Comparison of ENCODE assay signal across 28 cellular contexts in genomic region chr18:55102958-55103456, GRCh38.
"Had no signal": no experiment of that assay in that cellular context is flagged by ENCODE, and none has a peak within 500 bp of the region (broad histone marks: within the 10 kb centered on the region; RNA-seq: fewer than 3 reads in every experiment).

No MANE protein-coding gene starts in this region.

- H3K9me3 Mint-ChIP-seq: activated CD4-positive, alpha-beta memory T cell treated with anti-CD3 and anti-CD28 coated beads, Interleukin-2, amount 10 ng/mL, durations not matched to agents 7 days and 5 days; activated naive CD4-positive, alpha-beta T cell treated with anti-CD3 and anti-CD28 coated beads for 36 hours; activated T-helper 17 cell treated with anti-CD3 and anti-CD28 coated beads, Interleukin-2, amount 50 U/mL, for 72 hours; brain; T-cell had no signal

- H3K27ac ChIP-seq: SK-N-MC had no signal

- H3K4me1 Mint-ChIP-seq: activated CD4-positive, alpha-beta memory T cell treated with anti-CD3 and anti-CD28 coated beads, Interleukin-2, amount 10 ng/mL, durations not matched to agents 7 days and 5 days; activated T-helper 17 cell treated with anti-CD3 and anti-CD28 coated beads, Interleukin-2, amount 50 U/mL, for 72 hours; central memory CD8-positive, alpha-beta T cell; T-cell had no signal

- H3K4me3 ChIP-seq: SK-N-MC had no signal

- H3K27me3 Mint-ChIP-seq: activated CD4-positive, alpha-beta memory T cell treated with anti-CD3 and anti-CD28 coated beads, Interleukin-2, amount 10 ng/mL, durations not matched to agents 7 days and 5 days; activated naive CD8-positive, alpha-beta T cell; brain; central memory CD8-positive, alpha-beta T cell had no signal

- DNase-seq: activated CD4-positive, alpha-beta memory T cell treated with anti-CD3 and anti-CD28 coated beads, Interleukin-2, amount 10 ng/mL, durations not matched to agents 7 days and 5 days; activated CD4-positive, alpha-beta T cell treated with anti-CD3 and anti-CD28 coated beads, Interleukin-2, amount 50 U/mL, for 1 hour; activated CD4-positive, CD25-positive, alpha-beta regulatory T cell; activated gamma-delta T cell; activated naive CD4-positive, alpha-beta T cell treated with anti-CD3 and anti-CD28 coated beads for 36 hours; activated T-cell treated with anti-CD3 and anti-CD28 coated beads for 4 hours; activated T-cell treated with anti-CD3 and anti-CD28 coated beads, Interleukin-2, amount 50 U/mL, for 48 hours; amygdala; NCI-H1048; NCI-H146; NCI-H2081 treated with DMSO at 0.1 percent for 48 hours; NCI-H2227 treated with DMSO at 0.1 percent for 48 hours; NCI-H446 treated with DMSO at 0.1 percent for 48 hours; NCI-H524 treated with DMSO at 0.1 percent for 48 hours; NCI-H748 treated with DMSO at 0.1 percent for 48 hours; RPMI8226; T-cell; T-helper 2 cell; T1000 had no signal

- H3K4me3 Mint-ChIP-seq: activated CD4-positive, alpha-beta memory T cell treated with anti-CD3 and anti-CD28 coated beads, Interleukin-2, amount 10 ng/mL, durations not matched to agents 7 days and 5 days; activated naive CD4-positive, alpha-beta T cell treated with anti-CD3 and anti-CD28 coated beads for 36 hours; activated naive CD8-positive, alpha-beta T cell; activated T-helper 17 cell treated with anti-CD3 and anti-CD28 coated beads, Interleukin-2, amount 50 U/mL, for 72 hours; brain; central memory CD8-positive, alpha-beta T cell; T-cell had no signal

- FAIRE-seq: astrocyte, TTC549 had no signal

- ATAC-seq: activated T-helper 17 cell treated with anti-CD3 and anti-CD28 coated beads, Interleukin-2, amount 50 U/mL, for 72 hours; Panc1; Right ventricle myocardium inferior; T-cell had no signal

- H3K27ac Mint-ChIP-seq: activated CD4-positive, alpha-beta memory T cell treated with anti-CD3 and anti-CD28 coated beads, Interleukin-2, amount 10 ng/mL, durations not matched to agents 7 days and 5 days; activated naive CD4-positive, alpha-beta T cell treated with anti-CD3 and anti-CD28 coated beads for 36 hours; activated naive CD8-positive, alpha-beta T cell; activated T-helper 17 cell treated with anti-CD3 and anti-CD28 coated beads, Interleukin-2, amount 50 U/mL, for 72 hours; brain; T-cell had no signal

- H3K36me3 Mint-ChIP-seq: activated naive CD8-positive, alpha-beta T cell; brain; T-cell had no signal
